ENCODE assay signal across 8 cellular contexts in the genomic region with DNA sequence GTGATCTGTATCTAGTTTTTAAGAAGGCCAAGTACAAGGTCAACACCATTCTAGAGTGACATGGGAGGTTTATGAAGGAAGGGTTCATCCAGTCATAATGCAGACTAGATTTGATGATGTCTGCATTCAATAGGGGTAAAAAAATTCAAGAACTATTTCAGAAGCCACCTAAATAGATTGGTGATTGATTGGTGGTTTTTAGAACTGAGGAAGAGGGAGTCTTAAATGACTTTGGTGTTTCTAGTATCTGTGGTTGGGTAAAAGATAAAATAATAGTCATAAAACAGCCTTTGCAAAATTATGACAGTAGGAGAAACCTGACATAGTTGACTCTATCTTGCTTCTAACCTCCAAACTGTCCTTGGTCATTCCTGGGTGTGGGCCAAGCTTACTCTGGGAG.
"Had no signal": no experiment of that assay in that cellular context is flagged by ENCODE, and none has a peak within 500 bp of the region (broad histone marks: within the 10 kb centered on the region; RNA-seq: fewer than 3 reads in every experiment).

No MANE protein-coding gene starts in this region.

- H3K4me3 ChIP-seq: K562 had no signal

- FAIRE-seq: HepG2, HTR-8/SVneo, K562 had no signal

- H3K9ac ChIP-seq: KMS-11 had no signal

- H3K27ac ChIP-seq: HL-60, KMS-11 had no signal

- ATAC-seq: HepG2, K562 had no signal

- H3K4me2 ChIP-seq: KMS-11 had no signal

- DNase-seq: IMR-90, KBM-7, KG1 had no signal
